9 cellular contexts compared by ENCODE assay signal in the genomic region with DNA sequence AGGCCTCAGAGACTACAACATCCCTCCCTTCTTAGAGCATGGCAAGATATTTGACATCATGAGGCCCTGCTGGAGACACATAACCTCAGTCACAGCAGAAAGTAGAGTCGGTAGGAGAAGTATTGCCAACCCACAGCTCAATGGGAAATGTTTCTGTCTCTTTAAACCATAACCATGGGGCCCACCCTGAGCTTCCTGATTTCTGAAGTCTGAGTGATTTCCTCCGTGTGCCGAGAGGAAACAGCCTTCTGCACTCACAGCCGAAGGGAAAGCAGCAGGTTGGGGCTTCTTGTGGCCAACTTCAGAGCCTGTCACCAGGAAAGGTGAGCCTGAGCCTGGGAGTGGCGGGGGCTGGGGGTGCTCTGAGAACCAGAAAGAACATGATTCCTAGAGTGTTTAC. TPM values are rescaled to one million over a fixed set of nuclear protein-coding genes. Genes with fewer than 3 reads are reported as not detected.
DNase-seq lines count a peak whose midpoint lies in the region; ATAC-seq and TF ChIP-seq lines count a peak whose summit lies in the region.
"Had no signal": no experiment of that assay in that cellular context is flagged by ENCODE, and none has a peak within 500 bp of the region (broad histone marks: within the 10 kb centered on the region; RNA-seq: fewer than 3 reads in every experiment).

A gene (plus strand): TSS at position 246 of the 400 bp plus-strand sequence. CDS start 2,435 bp downstream, outside the sequence.

- peaks cover 0 to 10% of the 10 kb centered on the region in 2 donors for H3K9me3 Mint-ChIP-seq in activated T-cell treated with anti-CD3 and anti-CD28 coated beads, Interleukin-2, amount 50 U/mL, for 72 hours
- H3K9me3 Mint-ChIP-seq in HFFc6, result peaks cover 44% of the 10 kb centered on the region

- H3K4me3 ChIP-seq in DND-41 (ENCODE audit: low read depth in 1 of 2, low read length in 2 of 2), result peak within 1 kb of the TSS; percentile 45 to 78
- peak within 1 kb of the TSS; percentile 84 for H3K4me3 ChIP-seq in Jurkat, Clone E6-1 (ENCODE audit: low read length)
- peak within 1 kb of the TSS; percentile 25 to 57 for H3K4me3 ChIP-seq in left lung
- peak within 1 kb of the TSS in 1 of 3 donors; percentile 19 for H3K4me3 ChIP-seq in thyroid gland (replicated peaks in 1 of 3)

- H3K79me2 ChIP-seq in DND-41 (ENCODE audit: insufficient read depth, low read length), result peaks cover 32% of the 10 kb centered on the region

- H3K27me3 ChIP-seq in DND-41 (ENCODE audit: insufficient read depth, low read length, poor library complexity) (no peaks in the 10 kb centered on the region), left lung (no peaks in the 10 kb centered on the region), thyroid gland (no peaks in the 10 kb centered on the region)

- ATAC-seq in DND-41 (ENCODE audit: insufficient read depth, low read depth), result peak; percentile 95
- peak; percentile 72 to 74 for ATAC-seq in activated T-cell treated with anti-CD3 and anti-CD28 coated beads, Interleukin-2, amount 50 U/mL, for 72 hours (replicated peaks in 1 of 2)
- ATAC-seq in left lung, result peak; percentile 87
- no peak for ATAC-seq in GM19452 (IDR thresholded peaks at IDR 0.05; ENCODE audit: unreplicated experiment)

- H3K27ac ChIP-seq in DND-41 (ENCODE audit: low read length) (peak within 1 kb of the TSS; percentile 85), left lung (peak within 1 kb of the TSS; percentile 57 to 79), thyroid gland (peak within 1 kb of the TSS; percentile 52 to 53 (median 52))

- TF ChIP-seq POLR2A in thyroid gland (IDR thresholded peaks at IDR 0.05), result peak in 1 of 2 donors; percentile 38

- DNase-seq in DND-41 (peak; percentile 85), left lung (peak in 1 of 2 donors; percentile 60), thyroid gland (peak; percentile 23 to 38), cerebellar nuclear complex (lab: John Stamatoyannopoulos, UW) (no peak), HFFc6 (no peak)
- DNase-seq in Jurkat, Clone E6-1 (ENCODE audit: low read depth, low spot score), result peak; percentile 92
- peak; percentile 60 to 65 for DNase-seq in activated T-cell treated with anti-CD3 and anti-CD28 coated beads, Interleukin-2, amount 50 U/mL, for 72 hours

- H3K9me3 ChIP-seq in DND-41 (ENCODE audit: insufficient read depth, low read length, severe bottlenecking) (peaks cover 3% of the 10 kb centered on the region), left lung (peaks cover 0 to 16% of the 10 kb centered on the region in 2 donors), thyroid gland (no peaks in the 10 kb centered on the region)

- intact Hi-C loops in left lung (cut with DNase I) (no loop called here), thyroid gland (cut with DNase I) (no loop called here)

- H4K20me1 ChIP-seq in DND-41 (ENCODE audit: insufficient read depth, low read length), result no peaks in the 10 kb centered on the region

- H3K4me3 Mint-ChIP-seq in activated T-cell treated with anti-CD3 and anti-CD28 coated beads, Interleukin-2, amount 50 U/mL, for 72 hours, result peak within 1 kb of the TSS; percentile 81 to 97
- no peak within 1 kb of the TSS for H3K4me3 Mint-ChIP-seq in HFFc6

- peak within 1 kb of the TSS; percentile 81 for H3K4me2 ChIP-seq in DND-41 (ENCODE audit: insufficient read depth, low read length)

- peaks cover 62% of the 10 kb centered on the region for H3K4me1 Mint-ChIP-seq in activated T-cell treated with anti-CD3 and anti-CD28 coated beads, Interleukin-2, amount 50 U/mL, for 72 hours (ENCODE audit: low read depth)
- H3K4me1 Mint-ChIP-seq in HFFc6 (ENCODE audit: low read depth), result no peaks in the 10 kb centered on the region

- WGBS in thyroid gland, 2 donors, result 33 to 34% methylated on average over 5 of the region's 5 CpGs

- TF ChIP-seq CTCF in DND-41 (IDR thresholded peaks at IDR 0.05; ENCODE audit: borderline replicate concordance, extremely low read depth, low read length, poor library complexity, severe bottlenecking), result no peak
- no peak for TF ChIP-seq CTCF in left lung (IDR thresholded peaks at IDR 0.05)
- no peak for TF ChIP-seq CTCF in thyroid gland (IDR thresholded peaks at IDR 0.05)
- no peak for TF ChIP-seq CTCF in HFFc6 (IDR thresholded peaks at IDR 0.05)

- peaks cover 28 to 44% of the 10 kb centered on the region in 2 donors for H3K36me3 Mint-ChIP-seq in activated T-cell treated with anti-CD3 and anti-CD28 coated beads, Interleukin-2, amount 50 U/mL, for 72 hours (ENCODE audit: insufficient read depth in 2 of 2)
- H3K36me3 Mint-ChIP-seq in HFFc6 (ENCODE audit: low read depth), result no peaks in the 10 kb centered on the region

- H3K9ac ChIP-seq in DND-41 (ENCODE audit: low read depth, low read length), result peak within 1 kb of the TSS; percentile 67

- no peaks in the 10 kb centered on the region for H3K27me3 Mint-ChIP-seq in activated T-cell treated with anti-CD3 and anti-CD28 coated beads, Interleukin-2, amount 50 U/mL, for 72 hours (ENCODE audit: low read depth)
- H3K27me3 Mint-ChIP-seq in HFFc6 (ENCODE audit: insufficient read depth), result no peaks in the 10 kb centered on the region

- H2AFZ ChIP-seq in DND-41 (ENCODE audit: low read depth, low read length), result peak within 1 kb of the TSS; percentile 68

- peaks cover 27% of the 10 kb centered on the region for H3K36me3 ChIP-seq in DND-41 (ENCODE audit: insufficient read depth, low read length)
- H3K36me3 ChIP-seq in left lung, result peaks cover 0 to 20% of the 10 kb centered on the region in 2 donors
- H3K36me3 ChIP-seq in thyroid gland, result no peaks in the 10 kb centered on the region

- peak within 1 kb of the TSS; percentile 96 for H3K27ac Mint-ChIP-seq in activated T-cell treated with anti-CD3 and anti-CD28 coated beads, Interleukin-2, amount 50 U/mL, for 72 hours
- no peak within 1 kb of the TSS for H3K27ac Mint-ChIP-seq in HFFc6

- H3K4me1 ChIP-seq in DND-41 (ENCODE audit: insufficient read depth, low read length) (peaks cover 55% of the 10 kb centered on the region), left lung (peaks cover 0 to 35% of the 10 kb centered on the region in 2 donors), thyroid gland (peaks cover 0 to 7% of the 10 kb centered on the region in 2 donors)

RNA-seq across cellular contexts. Expression of the gene that starts here (rescaled TPM):
- polyA plus RNA-seq in Jurkat, Clone E6-1 (2012; ENCODE audit: insufficient read depth, insufficient read length), result 11.6 TPM
- total RNA-seq in activated T-cell treated with anti-CD3 and anti-CD28 coated beads, Interleukin-2, amount 50 U/mL, for 72 hours, result 1 to 10 TPM; 5.5 to 9.3 TPM
- 10 to 100 TPM in 1 of 2 donors, 1 to 10 TPM in 1; 5.0 to 11.3 TPM for total RNA-seq in left lung
- total RNA-seq in thyroid gland, result 10 to 100 TPM in 2 of 4 donors, 1 to 10 TPM in 2; 6.7 to 23.6 (median 9.6) TPM
- not detected for total RNA-seq in HFFc6 (2021; fragmentation: NEBNext Ultra II Directional; extraction: Animal tissue kit (Norgen Biotek cat#: 25700))
- polyA plus RNA-seq: neural cell had no signal

Comparison
In these comparisons a context has a peak if more than half of its experiments do, and no peak if none do; other contexts are left out.
1. RNA of the gene that starts here (total RNA-seq): 5.0 to 11.3 TPM in left lung, 6.7 to 23.6 TPM in thyroid gland and 5.5 to 9.3 TPM in activated T-cell treated with anti-CD3 and anti-CD28 coated beads, Interleukin-2, amount 50 U/mL, for 72 hours; not detected in HFFc6; every median in the first group is over 4 times any median in the second.
2. DNase-seq: peak in DND-41 (single experiment), Jurkat, Clone E6-1 (single experiment), activated T-cell treated with anti-CD3 and anti-CD28 coated beads, Interleukin-2, amount 50 U/mL, for 72 hours (2 of 2) and thyroid gland (2 of 2); none in cerebellar nuclear complex (0 of 2) and HFFc6 (single experiment).
3. Peak in every context shown above with its lines, with median percentiles within 50 percentile points of each other: H3K27ac ChIP-seq.